Comparison of ENCODE assay signal across 15 cellular contexts in the genomic region with DNA sequence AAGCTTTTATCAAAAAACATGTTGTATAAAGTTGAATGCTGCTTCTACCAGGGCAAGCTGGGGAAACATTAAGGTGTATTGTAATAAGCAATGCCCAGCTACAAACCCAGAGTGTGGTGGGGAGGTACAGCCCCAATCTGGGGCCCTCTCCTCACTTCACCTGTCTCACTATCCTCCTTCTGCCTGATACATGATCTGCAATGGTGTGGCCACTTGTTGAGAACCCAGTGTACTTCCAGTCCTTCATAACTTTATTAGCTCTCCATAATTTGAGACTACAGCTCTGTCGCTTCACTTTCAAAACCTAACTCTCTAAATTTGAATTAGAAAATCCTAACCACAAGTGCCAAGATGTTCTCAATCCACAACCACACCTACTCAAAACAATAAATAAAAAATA.
"Had no signal": no experiment of that assay in that cellular context is flagged by ENCODE, and none has a peak within 500 bp of the region (broad histone marks: within the 10 kb centered on the region; RNA-seq: fewer than 3 reads in every experiment).

No MANE protein-coding gene starts in this region.

- H3K27ac ChIP-seq: coronary artery, sigmoid colon, skin epidermis, stomach, thyroid gland had no signal

- FAIRE-seq: kidney, urothelium cell line had no signal

- H3K27me3 ChIP-seq: sigmoid colon, stomach, thyroid gland had no signal

- H3K27ac Mint-ChIP-seq: endodermal cell; naive thymus-derived CD4-positive, alpha-beta T cell; type B pancreatic cell had no signal

- H3K9me3 Mint-ChIP-seq: endodermal cell had no signal

- H3K4me3 Mint-ChIP-seq: endodermal cell; naive thymus-derived CD4-positive, alpha-beta T cell; type B pancreatic cell had no signal

- H3K36me3 Mint-ChIP-seq: type B pancreatic cell had no signal

- H3K36me3 ChIP-seq: sigmoid colon, stomach, thyroid gland had no signal

- DNase-seq: effector CD4-positive, alpha-beta T cell; endodermal cell; foreskin melanocyte; kidney; left colon; naive thymus-derived CD4-positive, alpha-beta T cell; posterior cingulate gyrus; sigmoid colon; stimulated activated naive CD4-positive, alpha-beta T cell; stomach; thyroid gland had no signal

- H3K4me3 ChIP-seq: coronary artery, sigmoid colon, skin epidermis, stomach, thyroid gland had no signal

- H3K9me3 ChIP-seq: sigmoid colon, stomach, thyroid gland had no signal

- H3K27me3 Mint-ChIP-seq: naive thymus-derived CD4-positive, alpha-beta T cell; type B pancreatic cell had no signal
